8 cellular contexts compared by ENCODE assay signal in genomic region chr20:13105864-13106457, GRCh38.
A peak's percentile ranks its signal among the peaks of the same experiment; 100 is the strongest.
DNase-seq lines count a peak whose midpoint lies in the region; ATAC-seq and TF ChIP-seq lines count a peak whose summit lies in the region.

No MANE protein-coding gene starts in this region.

- no peaks in the 10 kb centered on the region for H3K27me3 ChIP-seq in prostate gland (replicated peaks; ENCODE audit: insufficient read depth)

- DNase-seq in AG10803 (ENCODE audit: low read depth) (peak; percentile 41), H4 (ENCODE audit: low spot score) (peak; percentile 25), OCI-LY7 (ENCODE audit: low spot score) (peak; percentile 41), epithelial cell of esophagus (ENCODE audit: low read depth) (peak; percentile 51), prostate gland (ENCODE audit: low spot score) (no peak)
- DNase-seq in central memory CD4-positive, alpha-beta T cell: no peak

- H3K4me3 ChIP-seq in AG10803 (ENCODE audit: low read length) (no peak overlapping the region), OCI-LY7 (ENCODE audit: low read depth, low read length, poor library complexity, severe bottlenecking) (no peak overlapping the region), epithelial cell of esophagus (ENCODE audit: low read length) (no peak overlapping the region), prostate gland (no peak overlapping the region)

- no peaks in the 10 kb centered on the region for H3K4me1 ChIP-seq in OCI-LY7 (ENCODE audit: insufficient read depth, low read length, poor library complexity, severe bottlenecking)
- H3K4me1 ChIP-seq in prostate gland (replicated peaks): no peaks in the 10 kb centered on the region

- H3K36me3 ChIP-seq in OCI-LY7 (ENCODE audit: insufficient read depth, low read length) (no peaks in the 10 kb centered on the region), prostate gland (no peaks in the 10 kb centered on the region)

- no peaks in the 10 kb centered on the region for H3K9me2 ChIP-seq in OCI-LY7 (ENCODE audit: insufficient read depth, low read length)

- ATAC-seq in GM21381 (IDR thresholded peaks at IDR 0.05; ENCODE audit: unreplicated experiment): no peak
- ATAC-seq in HG03025 (IDR thresholded peaks at IDR 0.05; ENCODE audit: low FRiP score, unreplicated experiment): no peak

- no peaks in the 10 kb centered on the region for H3K79me2 ChIP-seq in OCI-LY7 (ENCODE audit: insufficient read depth, low read depth, low read length)

- H3K9me3 ChIP-seq in OCI-LY7 (ENCODE audit: low read length) (no peaks in the 10 kb centered on the region), prostate gland (no peaks in the 10 kb centered on the region)

- peak; percentile 76 for TF ChIP-seq CTCF in AG10803 (conservative IDR thresholded peaks at IDR 0.05; ENCODE audit: low read length)
- peak; percentile 87 for TF ChIP-seq CTCF in OCI-LY7 (conservative IDR thresholded peaks at IDR 0.05; ENCODE audit: low read length)
- peak; percentile 55 for TF ChIP-seq CTCF in epithelial cell of esophagus (IDR thresholded peaks at IDR 0.05; ENCODE audit: insufficient read depth, low read depth, low read length, missing control alignments)
- peak; percentile 23 to 74 (median 70) for TF ChIP-seq CTCF in prostate gland (IDR thresholded peaks at IDR 0.05)

- BruUV-seq in OCI-LY7 (replicated peaks; lab: Mats Ljungman, UMichigan): no TSS peak

- H3K27ac ChIP-seq in OCI-LY7 (ENCODE audit: low read depth, low read length, poor library complexity, severe bottlenecking) (no peak overlapping the region), prostate gland (no peak overlapping the region)

- POLR2A ChIA-PET in OCI-LY7 (lab: Charles Lee): no interaction called here

- 35% methylated on average over 14 of the region's 14 CpGs for WGBS in prostate gland

- no peak for TF ChIP-seq POLR2A in prostate gland (IDR thresholded peaks at IDR 0.05)

- H3K4me2 ChIP-seq in OCI-LY7 (ENCODE audit: low read length): no peak overlapping the region

- intact Hi-C loops in OCI-LY7 (cut with micrococcal nuclease; ENCODE audit: unreplicated experiment) (loop anchor here (1.0 to 10.0 kb wide), 3 partner anchors 136 to 271 kb away; no protein-coding TSS in a partner anchor), prostate gland (cut with DNase I) (loop anchor here (5.0 kb wide), 2 partner anchors 134 to 179 kb away; no protein-coding TSS in a partner anchor)

- H4K20me1 ChIP-seq in OCI-LY7 (ENCODE audit: insufficient read depth, low read length): no peaks in the 10 kb centered on the region

- CTCF ChIA-PET in OCI-LY7 (lab: Charles Lee; ENCODE audit: unreplicated experiment): no interaction called here

- no peak overlapping the region for H2AFZ ChIP-seq in OCI-LY7 (ENCODE audit: low read length)

Comparison
In these comparisons a context has a peak if more than half of its experiments do, and no peak if none do; other contexts are left out.
1. DNase-seq: peak in AG10803 (single experiment), H4 (single experiment), OCI-LY7 (single experiment) and epithelial cell of esophagus (single experiment); none in prostate gland (single experiment) and central memory CD4-positive, alpha-beta T cell (single experiment).
2. Peak in every context shown above with its lines, with median percentiles within 50 percentile points of each other: CTCF ChIP-seq.